18 cellular contexts compared by ENCODE assay signal in the genomic region with DNA sequence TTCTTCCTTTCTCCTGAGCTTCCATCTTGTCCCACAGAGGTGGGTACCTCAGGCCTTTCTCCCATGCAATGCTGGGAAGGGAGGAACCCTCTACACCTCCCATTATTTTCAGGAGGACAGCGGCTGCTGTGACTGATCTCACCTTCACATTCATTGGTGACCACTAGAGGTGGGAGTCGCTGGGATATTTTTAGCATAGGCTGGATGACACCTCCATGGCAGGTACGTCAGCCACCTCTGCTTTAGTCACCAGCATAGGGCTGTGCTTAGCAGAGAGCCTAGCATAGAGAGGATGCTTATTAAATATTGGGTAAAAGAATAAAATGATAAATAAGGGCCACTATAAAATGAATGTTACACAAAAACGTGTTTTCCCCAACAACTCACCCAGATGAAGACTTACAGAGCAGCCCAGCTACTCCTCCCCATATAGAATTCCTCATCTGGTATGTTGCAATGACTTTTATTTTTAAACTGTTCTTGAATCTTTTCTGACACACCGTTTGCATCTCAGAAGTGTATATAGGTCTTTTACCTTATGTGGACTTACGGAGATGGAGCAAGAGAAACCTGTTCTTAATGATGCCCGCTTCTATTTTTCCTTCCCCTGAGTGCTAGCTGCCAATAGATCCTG.
DNase-seq lines count a peak whose midpoint lies in the region; ATAC-seq and TF ChIP-seq lines count a peak whose summit lies in the region.
"Had no signal": no experiment of that assay in that cellular context is flagged by ENCODE, and none has a peak within 500 bp of the region (broad histone marks: within the 10 kb centered on the region; RNA-seq: fewer than 3 reads in every experiment).

No MANE protein-coding gene starts in this region.

- H3K36me3 ChIP-seq in H7 (replicated peaks; ENCODE audit: control insufficient read depth, insufficient read depth, low read length) (no peaks in the 10 kb centered on the region), mesendoderm (ENCODE audit: control insufficient read depth, insufficient read depth, low read length) (no peaks in the 10 kb centered on the region)
- H3K36me3 ChIP-seq: SJCRH30 had no signal

- H3K4me2 ChIP-seq in mesendoderm (ENCODE audit: low read length), result no peak overlapping the region

- no peak overlapping the region for H3K9ac ChIP-seq in mesendoderm (ENCODE audit: low read length)

- TF ChIP-seq CTCF in WTC11 (IDR thresholded peaks at IDR 0.05), result no peak
- TF ChIP-seq CTCF in fibroblast of mammary gland (conservative IDR thresholded peaks at IDR 0.05; ENCODE audit: control insufficient read depth, insufficient read depth, low read depth, low read length), result no peak

- DNase-seq in H7 (peak; percentile 36), WTC11 (ENCODE audit: low spot score) (no peak), fibroblast of mammary gland (ENCODE audit: low read depth) (peak; percentile 31), mesendoderm (peak; percentile 54), mesenteric fat pad (ENCODE audit: low spot score) (no peak), T-helper 9 cell (no peak)
- DNase-seq: Calu3; CD4-positive, alpha-beta T cell; DMS53; KG1; NCI-H1048; NCI-H1436 treated with DMSO at 0.1 percent for 48 hours; NCI-H2081; NCI-H748 treated with DMSO at 0.1 percent for 48 hours; SJCRH30 had no signal

- no peaks in the 10 kb centered on the region for H3K79me1 ChIP-seq in mesendoderm (ENCODE audit: low read length)

- H3K18ac ChIP-seq in mesendoderm (ENCODE audit: low read length), result no peak overlapping the region

- no peak overlapping the region for H4K5ac ChIP-seq in mesendoderm (ENCODE audit: low read length)

- no peak overlapping the region for H4K8ac ChIP-seq in mesendoderm (ENCODE audit: low read depth, low read length)

- peaks cover 3% of the 10 kb centered on the region for H3K4me1 ChIP-seq in mesendoderm (ENCODE audit: control insufficient read depth, low read depth, low read length)
- H3K4me1 ChIP-seq: SJCRH30 had no signal

- H3K9me3 Mint-ChIP-seq in WTC11, result no peaks in the 10 kb centered on the region
- H3K9me3 Mint-ChIP-seq: CD4-positive, alpha-beta T cell had no signal

- peaks cover 33% of the 10 kb centered on the region for H3K4me1 Mint-ChIP-seq in WTC11
- H3K4me1 Mint-ChIP-seq: B cell had no signal

- WGBS in mesendoderm (ENCODE audit: extremely low coverage, insufficient coverage, low lambda C conversion rate), result no CpG with 5 or more reads among the region's 7 CpGs

- H3K36me3 Mint-ChIP-seq in WTC11, result no peaks in the 10 kb centered on the region

- no peaks in the 10 kb centered on the region for H3K27me3 Mint-ChIP-seq in WTC11 (ENCODE audit: low read depth)
- H3K27me3 Mint-ChIP-seq: CD4-positive, alpha-beta T cell had no signal

- H3K4me3 ChIP-seq in H7 (ENCODE audit: insufficient read depth, low read depth, low read length) (no peak overlapping the region), fibroblast of mammary gland (ENCODE audit: control insufficient read depth, low read depth, low read length) (no peak overlapping the region), mesendoderm (ENCODE audit: low read length) (no peak overlapping the region)
- H3K4me3 ChIP-seq: SJCRH30 had no signal

- H3K27ac ChIP-seq in mesendoderm (ENCODE audit: low read depth, low read length), result no peak overlapping the region
- H3K27ac ChIP-seq: RWPE1, SJCRH30 had no signal

- POLR2A ChIA-PET in WTC11 (lab: Charles Lee), result no interaction called here

- no peak overlapping the region for H3K23ac ChIP-seq in mesendoderm (ENCODE audit: low read length)

- H3K56ac ChIP-seq in mesendoderm (ENCODE audit: low read length), result no peak overlapping the region

- H3K79me2 ChIP-seq in mesendoderm (ENCODE audit: control insufficient read depth, insufficient read depth, low read length), result no peaks in the 10 kb centered on the region

- CTCF ChIA-PET in WTC11 (lab: Charles Lee), result interaction anchor here (1.3 kb wide), 1 partner anchor 149 kb away, joined by 4 read pairs; no protein-coding TSS in a partner anchor

- H2BK120ac ChIP-seq in mesendoderm (ENCODE audit: low read depth, low read length), result no peak overlapping the region

- no peak overlapping the region for H3K27ac Mint-ChIP-seq in WTC11
- H3K27ac Mint-ChIP-seq: B cell; CD4-positive, alpha-beta T cell had no signal

- peak; percentile 82 for ATAC-seq in WTC11
- no peak for ATAC-seq in GM19467 (IDR thresholded peaks at IDR 0.05; ENCODE audit: unreplicated experiment)

- H2BK15ac ChIP-seq in mesendoderm (replicated peaks; ENCODE audit: low read depth), result no peak overlapping the region

- H3K27me3 ChIP-seq in H7 (ENCODE audit: control insufficient read depth, insufficient read depth, low read length) (no peaks in the 10 kb centered on the region), mesendoderm (ENCODE audit: insufficient read depth, low read length, poor library complexity) (no peaks in the 10 kb centered on the region)
- H3K27me3 ChIP-seq: SJCRH30 had no signal

- H3K4ac ChIP-seq in mesendoderm (ENCODE audit: low read depth, low read length), result no peak overlapping the region

- H3K4me3 Mint-ChIP-seq in WTC11, result no peak overlapping the region
- H3K4me3 Mint-ChIP-seq: B cell; CD4-positive, alpha-beta T cell had no signal

- no peak overlapping the region for H2AK5ac ChIP-seq in mesendoderm (ENCODE audit: low read length)

- H2BK5ac ChIP-seq in mesendoderm (ENCODE audit: low read length), result no peak overlapping the region

TF ChIP-seq in WTC11, 78 proteins besides CTCF, POLR2A, EP300 and RAD21 (continues in another document):
- TF ChIP-seq GABPB1 (CRISPR knock-in tag; IDR thresholded peaks at IDR 0.05) (no peak), SOX15 (CRISPR knock-in tag; IDR thresholded peaks at IDR 0.05) (no peak), JAZF1 (CRISPR knock-in tag; IDR thresholded peaks at IDR 0.05) (no peak), GTF2I (CRISPR knock-in tag; conservative IDR thresholded peaks at IDR 0.05) (no peak), TCF7 (CRISPR knock-in tag; IDR thresholded peaks at IDR 0.05; ENCODE audit: low read depth) (no peak)
- TF ChIP-seq, protein P1, sequence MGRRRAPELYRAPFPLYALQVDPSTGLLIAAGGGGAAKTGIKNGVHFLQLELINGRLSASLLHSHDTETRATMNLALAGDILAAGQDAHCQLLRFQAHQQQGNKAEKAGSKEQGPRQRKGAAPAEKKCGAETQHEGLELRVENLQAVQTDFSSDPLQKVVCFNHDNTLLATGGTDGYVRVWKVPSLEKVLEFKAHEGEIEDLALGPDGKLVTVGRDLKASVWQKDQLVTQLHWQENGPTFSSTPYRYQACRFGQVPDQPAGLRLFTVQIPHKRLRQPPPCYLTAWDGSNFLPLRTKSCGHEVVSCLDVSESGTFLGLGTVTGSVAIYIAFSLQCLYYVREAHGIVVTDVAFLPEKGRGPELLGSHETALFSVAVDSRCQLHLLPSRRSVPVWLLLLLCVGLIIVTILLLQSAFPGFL (CRISPR knock-in tag; IDR thresholded peaks at IDR 0.05; ENCODE audit: borderline replicate concordance), result no peak
- TF ChIP-seq, protein P2, sequence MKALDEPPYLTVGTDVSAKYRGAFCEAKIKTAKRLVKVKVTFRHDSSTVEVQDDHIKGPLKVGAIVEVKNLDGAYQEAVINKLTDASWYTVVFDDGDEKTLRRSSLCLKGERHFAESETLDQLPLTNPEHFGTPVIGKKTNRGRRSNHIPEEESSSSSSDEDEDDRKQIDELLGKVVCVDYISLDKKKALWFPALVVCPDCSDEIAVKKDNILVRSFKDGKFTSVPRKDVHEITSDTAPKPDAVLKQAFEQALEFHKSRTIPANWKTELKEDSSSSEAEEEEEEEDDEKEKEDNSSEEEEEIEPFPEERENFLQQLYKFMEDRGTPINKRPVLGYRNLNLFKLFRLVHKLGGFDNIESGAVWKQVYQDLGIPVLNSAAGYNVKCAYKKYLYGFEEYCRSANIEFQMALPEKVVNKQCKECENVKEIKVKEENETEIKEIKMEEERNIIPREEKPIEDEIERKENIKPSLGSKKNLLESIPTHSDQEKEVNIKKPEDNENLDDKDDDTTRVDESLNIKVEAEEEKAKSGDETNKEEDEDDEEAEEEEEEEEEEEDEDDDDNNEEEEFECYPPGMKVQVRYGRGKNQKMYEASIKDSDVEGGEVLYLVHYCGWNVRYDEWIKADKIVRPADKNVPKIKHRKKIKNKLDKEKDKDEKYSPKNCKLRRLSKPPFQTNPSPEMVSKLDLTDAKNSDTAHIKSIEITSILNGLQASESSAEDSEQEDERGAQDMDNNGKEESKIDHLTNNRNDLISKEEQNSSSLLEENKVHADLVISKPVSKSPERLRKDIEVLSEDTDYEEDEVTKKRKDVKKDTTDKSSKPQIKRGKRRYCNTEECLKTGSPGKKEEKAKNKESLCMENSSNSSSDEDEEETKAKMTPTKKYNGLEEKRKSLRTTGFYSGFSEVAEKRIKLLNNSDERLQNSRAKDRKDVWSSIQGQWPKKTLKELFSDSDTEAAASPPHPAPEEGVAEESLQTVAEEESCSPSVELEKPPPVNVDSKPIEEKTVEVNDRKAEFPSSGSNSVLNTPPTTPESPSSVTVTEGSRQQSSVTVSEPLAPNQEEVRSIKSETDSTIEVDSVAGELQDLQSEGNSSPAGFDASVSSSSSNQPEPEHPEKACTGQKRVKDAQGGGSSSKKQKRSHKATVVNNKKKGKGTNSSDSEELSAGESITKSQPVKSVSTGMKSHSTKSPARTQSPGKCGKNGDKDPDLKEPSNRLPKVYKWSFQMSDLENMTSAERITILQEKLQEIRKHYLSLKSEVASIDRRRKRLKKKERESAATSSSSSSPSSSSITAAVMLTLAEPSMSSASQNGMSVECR (CRISPR knock-in tag; IDR thresholded peaks at IDR 0.05; ENCODE audit: borderline replicate concordance), result no peak
- TF ChIP-seq, protein P3, sequence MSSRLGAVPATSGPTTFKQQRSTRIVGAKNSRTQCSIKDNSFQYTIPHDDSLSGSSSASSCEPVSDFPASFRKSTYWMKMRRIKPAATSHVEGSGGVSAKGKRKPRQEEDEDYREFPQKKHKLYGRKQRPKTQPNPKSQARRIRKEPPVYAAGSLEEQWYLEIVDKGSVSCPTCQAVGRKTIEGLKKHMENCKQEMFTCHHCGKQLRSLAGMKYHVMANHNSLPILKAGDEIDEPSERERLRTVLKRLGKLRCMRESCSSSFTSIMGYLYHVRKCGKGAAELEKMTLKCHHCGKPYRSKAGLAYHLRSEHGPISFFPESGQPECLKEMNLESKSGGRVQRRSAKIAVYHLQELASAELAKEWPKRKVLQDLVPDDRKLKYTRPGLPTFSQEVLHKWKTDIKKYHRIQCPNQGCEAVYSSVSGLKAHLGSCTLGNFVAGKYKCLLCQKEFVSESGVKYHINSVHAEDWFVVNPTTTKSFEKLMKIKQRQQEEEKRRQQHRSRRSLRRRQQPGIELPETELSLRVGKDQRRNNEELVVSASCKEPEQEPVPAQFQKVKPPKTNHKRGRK (CRISPR knock-in tag; IDR thresholded peaks at IDR 0.05; ENCODE audit: borderline replicate concordance), result no peak
- TF ChIP-seq, protein P4, sequence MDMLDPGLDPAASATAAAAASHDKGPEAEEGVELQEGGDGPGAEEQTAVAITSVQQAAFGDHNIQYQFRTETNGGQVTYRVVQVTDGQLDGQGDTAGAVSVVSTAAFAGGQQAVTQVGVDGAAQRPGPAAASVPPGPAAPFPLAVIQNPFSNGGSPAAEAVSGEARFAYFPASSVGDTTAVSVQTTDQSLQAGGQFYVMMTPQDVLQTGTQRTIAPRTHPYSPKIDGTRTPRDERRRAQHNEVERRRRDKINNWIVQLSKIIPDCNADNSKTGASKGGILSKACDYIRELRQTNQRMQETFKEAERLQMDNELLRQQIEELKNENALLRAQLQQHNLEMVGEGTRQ (CRISPR knock-in tag; IDR thresholded peaks at IDR 0.05), result no peak

Comparison
In these comparisons a context has a peak if more than half of its experiments do, and no peak if none do; other contexts are left out.
1. DNase-seq: peak in H7 (single experiment), fibroblast of mammary gland (single experiment) and mesendoderm (single experiment); none in WTC11 (single experiment), mesenteric fat pad (single experiment) and T-helper 9 cell (single experiment).